In the genomic region with DNA sequence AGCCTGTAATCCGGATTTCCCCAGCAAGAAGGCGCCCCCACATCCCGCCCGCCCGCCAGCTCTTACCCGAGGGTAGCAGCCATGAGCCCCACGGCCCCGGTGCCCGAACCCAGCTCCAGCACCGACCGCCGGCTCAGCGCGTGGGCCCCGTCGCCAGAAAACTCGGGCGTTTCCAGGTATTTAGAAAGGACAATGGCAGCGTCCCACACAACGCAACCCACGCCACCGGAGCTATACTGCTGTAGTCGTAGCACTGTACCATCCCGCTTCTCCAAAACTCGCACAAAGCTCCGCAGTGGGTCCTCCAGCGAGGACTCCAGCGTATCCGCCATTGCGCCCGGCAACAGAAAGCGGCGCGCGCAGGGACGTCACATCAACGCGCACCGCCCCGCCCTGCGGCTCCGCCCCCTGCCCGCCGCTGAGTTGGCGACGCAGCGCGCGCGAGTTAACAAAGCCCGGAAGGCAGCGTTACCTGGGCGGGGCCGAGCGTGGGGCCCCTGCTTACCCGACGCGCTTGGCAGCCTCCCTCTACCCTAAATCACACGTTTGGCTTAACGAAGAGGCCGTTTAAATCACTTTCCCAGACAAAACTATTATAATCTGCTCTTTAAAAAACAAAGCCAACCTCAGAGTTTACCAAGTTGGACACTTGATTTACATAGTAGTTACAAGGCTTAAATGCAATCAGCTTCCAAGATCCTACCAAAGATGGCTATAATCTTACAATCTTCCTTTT, we compare ENCODE assay signal across 8 cellular contexts. TPM values are rescaled to one million over a fixed set of nuclear protein-coding genes. Genes with fewer than 3 reads are reported as not detected.
DNase-seq lines count a peak whose midpoint lies in the region; ATAC-seq, FAIRE-seq and TF ChIP-seq lines count a peak whose summit lies in the region.

A gene (minus strand): TSS at position 352 of the 736 bp plus-strand sequence. CDS start 20 bp downstream, at position 332.

- no peak for TF ChIP-seq CTCF in H1 (IDR thresholded peaks at IDR 0.05; ENCODE audit: control extremely low read depth in 1 of 3, insufficient read depth in 1 of 3, low read depth in 1 of 3, low read length in 3 of 3)

- H3K4me2 ChIP-seq in H1 (ENCODE audit: insufficient read depth in 1 of 2, low read depth in 2 of 2, low read length in 2 of 2), result peak within 1 kb of the TSS; percentile 67 to 71
- H3K4me2 ChIP-seq in mesenchymal stem cell (ENCODE audit: low read length, poor library complexity, severe bottlenecking), result peak within 1 kb of the TSS; percentile 78

- H3K4ac ChIP-seq in H1 (replicated peaks; ENCODE audit: insufficient read length, low read depth, low read length) (peak within 1 kb of the TSS; percentile 47), mesenchymal stem cell (ENCODE audit: low read depth in 1 of 2, low read length in 2 of 2) (peak within 1 kb of the TSS in 1 of 2 experiments; percentile 21)

- peak; percentile 94 for ATAC-seq in GM21390 (IDR thresholded peaks at IDR 0.05; ENCODE audit: unreplicated experiment)

- H3K27ac ChIP-seq in H1 (ENCODE audit: low read depth, low read length) (peak within 1 kb of the TSS; percentile 88), mesenchymal stem cell (ENCODE audit: low read length, poor library complexity, severe bottlenecking) (peak within 1 kb of the TSS; percentile 54)

- no peaks in the 10 kb centered on the region; the same call in 1 of the 2 replicates for H3K23me2 ChIP-seq in H1 (ENCODE audit: low read depth, low read length)

- H3K9me3 ChIP-seq in H1 (ENCODE audit: insufficient read depth in 2 of 2, low read depth in 1 of 2, low read length in 1 of 2), result no peaks in the 10 kb centered on the region
- H3K9me3 ChIP-seq in mesenchymal stem cell (ENCODE audit: control insufficient read depth, low read length), result no peaks in the 10 kb centered on the region

- no peak for FAIRE-seq in H1 (lab: Jason Lieb, UNC)

- TF ChIP-seq RAD21 in H1 (IDR thresholded peaks at IDR 0.05 in 1 of 2, conservative IDR thresholded peaks at IDR 0.05 in 1 of 2; ENCODE audit: low read depth in 2 of 2, low read length in 2 of 2), result no peak

- 2% methylated on average over 59 of the region's 61 CpGs; no CpG with 5 or more reads in 1 of the 2 experiments for WGBS in H1 (ENCODE audit: extremely low coverage in 1 of 2, insufficient coverage in 1 of 2, insufficient read length in 1 of 2, insufficient replicate concordance in 2 of 2, low coverage in 1 of 2, low lambda C conversion rate in 2 of 2, missing lambda C conversion rate in 1 of 2), 2 experiments
- WGBS in mesenchymal stem cell, result under 1% methylated on average over 61 of the region's 61 CpGs

- in situ Hi-C loops in Caki2 (cut with HindIII; ENCODE audit: low pct_unique_long_range_greater_than_20kb, low sequenced_read_pairs), result no loop called here

- peak within 1 kb of the TSS; percentile 53 for H3K56ac ChIP-seq in H1 (replicated peaks; ENCODE audit: insufficient read length, low read depth, low read length)

- peak within 1 kb of the TSS; percentile 88 for H4K5ac ChIP-seq in H1 (ENCODE audit: insufficient read length, low read depth, low read length)

- H2AFZ ChIP-seq in H1 (ENCODE audit: low read length) (peak within 1 kb of the TSS; percentile 64), mesenchymal stem cell (ENCODE audit: low read depth, low read length) (peak within 1 kb of the TSS; percentile 30)

- no peak within 1 kb of the TSS for H2BK20ac ChIP-seq in H1 (ENCODE audit: low read length)

- H2BK120ac ChIP-seq in H1 (replicated peaks; ENCODE audit: low read depth, low read length), result no peak within 1 kb of the TSS
- H2BK120ac ChIP-seq in mesenchymal stem cell (ENCODE audit: low read depth, low read length), result no peak within 1 kb of the TSS

- POLR2A ChIA-PET in H1 (lab: Charles Lee; ENCODE audit: partially characterized antibody), result interaction anchor here (0.8 to 3.4 kb wide), 16 partner anchors 9 to 348 kb away, joined by 3 to 27 read pairs (median 5); a partner anchor contains a TSS

- H2BK12ac ChIP-seq in H1 (ENCODE audit: low read depth, low read length) (no peak within 1 kb of the TSS), mesenchymal stem cell (ENCODE audit: low read length in 2 of 2) (no peak within 1 kb of the TSS)

- DNase-seq in Caki2 (ENCODE audit: low read depth), result peak; percentile 85
- peak in 74 of 76 experiments; percentile 6 to 95 (median 88) for DNase-seq in HUDEP-2 (lab: John Stamatoyannopoulos, UW; ENCODE audit: unreplicated experiment in 76 of 76)
- DNase-seq in NOMO-1 treated with dmso at 0.1 percent for 144 hours (lab: John Stamatoyannopoulos, UW; ENCODE audit: unreplicated experiment), result peak; percentile 89
- DNase-seq in activated CD8-positive, alpha-beta memory T cell treated with anti-CD3 and anti-CD28 coated beads for 48 hours (ENCODE audit: low read depth in 2 of 3, low spot score in 2 of 3), result peak; percentile 90 to 93 (median 92)
- DNase-seq in H1 (ENCODE audit: low read depth in 1 of 2, low spot score in 2 of 2), result peak; percentile 66 to 95
- DNase-seq in mesenchymal stem cell, result peak; percentile 91
- peak; percentile 92 for DNase-seq in stimulated activated CD8-positive, alpha-beta memory T cell treated with anti-CD3 and anti-CD28 coated beads, Interleukin-12 subunit alpha, Interleukin-12 subunit beta, amount 100 ng/mL, for 24 hours (ENCODE audit: extremely low read depth)

- H4K20me1 ChIP-seq in H1 (replicated peaks in 1 of 2; ENCODE audit: control insufficient read depth in 1 of 2, insufficient read depth in 2 of 2, low read length in 2 of 2), result peaks cover 0 to 2% of the 10 kb centered on the region in 2 experiments

- TF ChIP-seq POLR2A in H1 (IDR thresholded peaks at IDR 0.05; ENCODE audit: control extremely low read depth in 1 of 2, low read depth in 2 of 2, low read length in 2 of 2), result peak; percentile 97 to 98

- CTCF ChIA-PET in H1 (lab: Charles Lee; ENCODE audit: partially characterized antibody), result interaction anchor here (0.9 to 1.4 kb wide), 4 partner anchors 9 to 254 kb away, joined by 3 to 4 read pairs (median 4); no protein-coding TSS in a partner anchor

- H4K8ac ChIP-seq in H1 (ENCODE audit: extremely low read depth, insufficient read depth, low read length) (peak within 1 kb of the TSS; percentile 100; the same call in 1 of the 2 replicates), mesenchymal stem cell (ENCODE audit: low read length) (peak within 1 kb of the TSS; percentile 27)

- H3K14ac ChIP-seq in H1 (ENCODE audit: insufficient read length) (no peak within 1 kb of the TSS), mesenchymal stem cell (ENCODE audit: low read length in 2 of 2) (no peak within 1 kb of the TSS)

- H2BK15ac ChIP-seq in H1 (ENCODE audit: low read length), result no peak within 1 kb of the TSS
- no peak within 1 kb of the TSS for H2BK15ac ChIP-seq in mesenchymal stem cell (ENCODE audit: low read depth, poor library complexity, severe bottlenecking)

- H4K91ac ChIP-seq in H1 (replicated peaks; ENCODE audit: insufficient read length, low read length), result peak within 1 kb of the TSS; percentile 76
- H4K91ac ChIP-seq in mesenchymal stem cell (ENCODE audit: low read length), result no peak within 1 kb of the TSS

- H3K18ac ChIP-seq in H1 (ENCODE audit: extremely low read depth, low read length) (no peak within 1 kb of the TSS; the same call in 1 of the 2 replicates), mesenchymal stem cell (ENCODE audit: low read depth in 1 of 2, low read length in 2 of 2) (peak within 1 kb of the TSS in 1 of 2 experiments; percentile 40)

- H2BK5ac ChIP-seq in H1 (ENCODE audit: low read depth, low read length), result peak within 1 kb of the TSS; percentile 77; the same call in 1 of the 2 replicates
- no peak within 1 kb of the TSS for H2BK5ac ChIP-seq in mesenchymal stem cell (ENCODE audit: low read depth, low read length, poor library complexity, severe bottlenecking)

- no peak for TF ChIP-seq EP300 in H1 (IDR thresholded peaks at IDR 0.05; ENCODE audit: borderline replicate concordance in 1 of 2, low read depth in 2 of 2, low read length in 2 of 2)

- H3K4me1 ChIP-seq in H1 (replicated peaks in 1 of 4; ENCODE audit: control insufficient read depth in 3 of 4, insufficient read depth in 4 of 4, low read length in 3 of 4) (peaks cover 0 to 6% (median 3%) of the 10 kb centered on the region in 4 experiments; a peak in 3 of 7 replicates), mesenchymal stem cell (ENCODE audit: control insufficient read depth, insufficient read depth, low read depth, low read length) (peaks cover 4% of the 10 kb centered on the region)

- H3K36me3 ChIP-seq in H1 (ENCODE audit: control insufficient read depth in 2 of 4, insufficient read depth in 4 of 4, low read length in 3 of 4), result peaks cover 10 to 33% (median 24%) of the 10 kb centered on the region in 4 experiments
- H3K36me3 ChIP-seq in mesenchymal stem cell (ENCODE audit: control insufficient read depth in 1 of 2, insufficient read depth in 2 of 2, low read depth in 1 of 2, low read length in 2 of 2), result peaks cover 18 to 46% of the 10 kb centered on the region in 2 experiments

- H2AK5ac ChIP-seq in H1 (ENCODE audit: low read depth, low read length) (no peak within 1 kb of the TSS), mesenchymal stem cell (ENCODE audit: low read length, severe bottlenecking) (no peak within 1 kb of the TSS)

- H3K23ac ChIP-seq in H1 (ENCODE audit: insufficient read length) (no peak within 1 kb of the TSS), mesenchymal stem cell (ENCODE audit: low read length in 2 of 2) (no peak within 1 kb of the TSS)

- peaks cover 0 to 19% of the 10 kb centered on the region in 2 experiments; a peak in 3 of 4 replicates for H3K79me2 ChIP-seq in H1 (ENCODE audit: control insufficient read depth in 1 of 2, insufficient read depth in 2 of 2, low read length in 2 of 2)

- no peaks in the 10 kb centered on the region; the same call in none of the 2 replicates for H3K79me1 ChIP-seq in H1 (ENCODE audit: low read depth, low read length)
- peaks cover 2% of the 10 kb centered on the region for H3K79me1 ChIP-seq in mesenchymal stem cell (replicated peaks; ENCODE audit: low read length, poor library complexity, severe bottlenecking)

- peak within 1 kb of the TSS; percentile 99 for H3K9ac ChIP-seq in H1 (replicated peaks in 1 of 4; ENCODE audit: extremely low read depth in 1 of 4, low read depth in 3 of 4, low read length in 3 of 4)
- H3K9ac ChIP-seq in mesenchymal stem cell (ENCODE audit: low read length), result peak within 1 kb of the TSS; percentile 97

- H3K4me3 ChIP-seq in H1 (ENCODE audit: extremely low read depth in 1 of 4, insufficient read depth in 2 of 4, low read depth in 3 of 4, low read length in 4 of 4) (peak within 1 kb of the TSS; percentile 93 to 97 (median 96)), mesenchymal stem cell (ENCODE audit: insufficient read depth in 1 of 2, low read depth in 1 of 2, low read length in 2 of 2) (peak within 1 kb of the TSS; percentile 80 to 94)

- H3K27me3 ChIP-seq in H1 (replicated peaks in 1 of 4; ENCODE audit: control insufficient read depth in 3 of 4, extremely low read depth in 1 of 4, insufficient read depth in 3 of 4, low read length in 3 of 4) (no peaks in the 10 kb centered on the region), mesenchymal stem cell (ENCODE audit: control insufficient read depth in 1 of 2, insufficient read depth in 1 of 2, low read length in 2 of 2) (no peaks in the 10 kb centered on the region)

RNA-seq across cellular contexts. Expression of the gene that starts here (rescaled TPM):
- total RNA-seq in Caki2 (2014; rRNA removed; shearing (Covaris generic); ENCODE audit: low replicate concordance), result 5.0 and 5.9 TPM in 2 replicates
- total RNA-seq in H1 (2021; fragmentation: NEBNext Ultra II Directional; extraction: Animal tissue kit (Norgen Biotek cat#: 25700)), result 7.1 and 8.9 TPM in 2 replicates
- polyA plus RNA-seq in H1 (2011; rRNA removed), result 3.8 and 4.8 TPM in 2 replicates
- 6.4 TPM for polyA plus RNA-seq in H1 (2011; cell fraction: cytosol; rRNA removed)
- polyA plus RNA-seq in H1 (2011; cell fraction: nucleus; rRNA removed), result 11.6 TPM
- polyA plus RNA-seq in H1 (2012, experiment 1 of 2), result 6.0 to 10.5 TPM (median 6.5 TPM) in 4 replicates
- polyA plus RNA-seq in H1 (2012, experiment 2 of 2), result 1.3 TPM
- polyA plus RNA-seq in H1 (2013, experiment 1 of 2), result 8.4 TPM
- polyA plus RNA-seq in H1 (2013, experiment 2 of 2), result 8.8 TPM
- 2.5 and 2.8 TPM in 2 replicates for polyA minus RNA-seq in H1 (2011; rRNA and poly(A)+ RNA removed)
- polyA minus RNA-seq in H1 (2011; cell fraction: cytosol; rRNA and poly(A)+ RNA removed), result 3.4 TPM
- 8.9 TPM for polyA minus RNA-seq in H1 (2011; cell fraction: nucleus; rRNA and poly(A)+ RNA removed)
- polyA plus RNA-seq in mesenchymal stem cell (2013, experiment 1 of 2), result 6.8 TPM
- polyA plus RNA-seq in mesenchymal stem cell (2013, experiment 2 of 2), result 6.8 TPM

Comparison
In these comparisons a context has a peak if more than half of its experiments do, and no peak if none do; other contexts are left out.
1. Peak in every context shown above with its lines: DNase-seq, ATAC-seq, H3K4me3 ChIP-seq and H3K27ac ChIP-seq.